Comparison of ENCODE assay signal across 8 cellular contexts in genomic region chr12:109487181-109488050, GRCh38.
"Had no signal": no experiment of that assay in that cellular context is flagged by ENCODE, and none has a peak within 500 bp of the region (broad histone marks: within the 10 kb centered on the region; RNA-seq: fewer than 3 reads in every experiment).

No MANE protein-coding gene starts in this region.

- DNase-seq: GOT3, H7, HFFc6, KG1 had no signal

- H3K9me3 ChIP-seq: HAP-1 had no signal

- H3K4me3 ChIP-seq: HAP-1, K562 had no signal

- FAIRE-seq: HTR-8/SVneo, K562 had no signal

- H3K4me1 ChIP-seq: HAP-1 had no signal

- ATAC-seq: HCT116, K562 had no signal
